ENCODE assay signal across 22 cellular contexts in the genomic region with DNA sequence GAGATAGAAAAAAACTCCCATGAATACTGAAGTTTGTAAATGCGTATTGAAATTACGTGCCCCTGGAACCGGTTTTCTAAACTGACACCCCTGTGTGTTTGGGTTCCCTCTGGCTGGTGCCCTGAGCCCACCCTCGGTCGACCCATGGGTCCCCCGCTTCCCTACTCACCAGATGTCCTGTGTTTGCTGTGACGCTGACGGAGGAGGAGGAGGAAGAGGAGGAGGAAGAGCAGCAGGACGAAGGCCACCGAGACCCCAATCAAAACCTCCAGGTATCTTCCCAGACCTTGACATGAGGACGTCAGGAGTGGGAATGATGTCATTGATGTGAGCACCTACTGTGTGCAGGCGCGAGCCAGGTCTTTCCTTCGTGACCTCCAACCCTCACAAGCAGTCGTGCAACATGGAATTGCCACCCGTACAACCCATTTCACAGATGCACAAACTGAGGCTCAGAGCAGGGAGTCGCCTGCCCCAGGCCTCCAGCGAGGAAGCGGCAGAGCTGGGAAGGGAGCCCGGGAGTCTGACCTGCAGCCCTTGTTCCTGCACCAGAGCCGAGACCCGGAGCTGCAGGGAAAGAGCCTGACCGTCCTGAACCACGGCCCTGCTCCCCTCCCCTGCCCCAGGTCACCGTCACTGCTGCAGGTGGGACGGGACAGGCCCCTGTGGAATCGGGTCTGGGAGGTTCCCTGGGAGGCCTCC. TPM values are rescaled to one million over a fixed set of nuclear protein-coding genes. Genes with fewer than 3 reads are reported as not detected.
DNase-seq lines count a peak whose midpoint lies in the region; ATAC-seq, FAIRE-seq and TF ChIP-seq lines count a peak whose summit lies in the region.
"Had no signal": no experiment of that assay in that cellular context is flagged by ENCODE, and none has a peak within 500 bp of the region (broad histone marks: within the 10 kb centered on the region; RNA-seq: fewer than 3 reads in every experiment).

No MANE protein-coding gene starts in this region.

- WGBS in HepG2 (ENCODE audit: low lambda C conversion rate): 71% methylated on average over 14 of the region's 27 CpGs
- whole genome bisulfite sequencing in sigmoid colon, 2 donors: 90% methylated on average over 27 of the region's 27 CpGs

- BruUV-seq in HepG2 (replicated peaks; lab: Mats Ljungman, UMichigan): no TSS peak

- H3K4me3 Mint-ChIP-seq in astrocyte (ENCODE audit: unreplicated experiment): peak overlapping the region; percentile 57
- H3K4me3 Mint-ChIP-seq: CD8-positive, alpha-beta T cell had no signal

- H3K27ac ChIP-seq in astrocyte (ENCODE audit: low read depth, low read length) (no peak overlapping the region), HepG2 (ENCODE audit: extremely low read length, insufficient read depth, low read length) (no peak overlapping the region), sigmoid colon (no peak overlapping the region)
- H3K27ac ChIP-seq: HL-60, KMS-11 had no signal

- H3K36me3 ChIP-seq in astrocyte (ENCODE audit: insufficient read depth, low read length): no peaks in the 10 kb centered on the region
- no peaks in the 10 kb centered on the region for H3K36me3 ChIP-seq in HepG2 (replicated peaks in 1 of 2; ENCODE audit: control insufficient read depth in 1 of 2, insufficient read depth in 2 of 2, low read length in 2 of 2)
- H3K36me3 ChIP-seq in sigmoid colon: no peaks in the 10 kb centered on the region
- H3K36me3 ChIP-seq: SJCRH30 had no signal

- no peak for TF ChIP-seq POLR2A in HepG2 (IDR thresholded peaks at IDR 0.05; ENCODE audit: insufficient read depth in 1 of 2, low read depth in 2 of 2, low read length in 2 of 2)
- TF ChIP-seq POLR2A in sigmoid colon (IDR thresholded peaks at IDR 0.05): no peak

- TF ChIP-seq EP300 in HepG2 (IDR thresholded peaks at IDR 0.05; ENCODE audit: low read depth in 2 of 2, low read length in 2 of 2): no peak
- no peak for TF ChIP-seq EP300 in HepG2 (CRISPR knock-in tag; IDR thresholded peaks at IDR 0.05; ENCODE audit: borderline replicate concordance)
- TF ChIP-seq EP300 in sigmoid colon (IDR thresholded peaks at IDR 0.05): no peak

- no peak overlapping the region for H3K4me2 ChIP-seq in astrocyte (ENCODE audit: low read length)
- H3K4me2 ChIP-seq in HepG2 (ENCODE audit: low read depth, low read length): no peak overlapping the region
- H3K4me2 ChIP-seq: KMS-11 had no signal

- no peak overlapping the region for H3K4me3 ChIP-seq in astrocyte (ENCODE audit: insufficient read depth, low read depth, low read length)
- H3K4me3 ChIP-seq in HepG2 (replicated peaks in 1 of 3; ENCODE audit: insufficient read depth in 1 of 3, low read depth in 2 of 3, low read length in 3 of 3): no peak overlapping the region
- no peak overlapping the region for H3K4me3 ChIP-seq in sigmoid colon
- H3K4me3 ChIP-seq: SJCRH30 had no signal

- TF ChIP-seq RAD21 in HepG2 (CRISPR knock-in tag; IDR thresholded peaks at IDR 0.05): no peak

- no peaks in the 10 kb centered on the region for H3K79me2 ChIP-seq in astrocyte (ENCODE audit: insufficient read depth, low read length)
- no peaks in the 10 kb centered on the region for H3K79me2 ChIP-seq in HepG2 (ENCODE audit: insufficient read depth, low read length)

- no peaks in the 10 kb centered on the region for H3K9me3 ChIP-seq in astrocyte (ENCODE audit: insufficient read depth, low read depth, low read length)
- no peaks in the 10 kb centered on the region for H3K9me3 ChIP-seq in HepG2 (ENCODE audit: low read length)
- H3K9me3 ChIP-seq in sigmoid colon: no peaks in the 10 kb centered on the region
- H3K9me3 ChIP-seq: SJCRH30 had no signal

- no peak for FAIRE-seq in astrocyte (lab: Jason Lieb, UNC)
- no peak for FAIRE-seq in HepG2 (lab: Jason Lieb, UNC)
- FAIRE-seq: GM12891, RCC 7860 had no signal

- CTCF ChIA-PET in HepG2 (lab: Yijun Ruan, JAX; ENCODE audit: low intra/inter-chr PET ratio, low total read pairs): no interaction called here

- no peak for ATAC-seq in HepG2
- no peak for ATAC-seq in GM18511 (IDR thresholded peaks at IDR 0.05; ENCODE audit: unreplicated experiment)
- ATAC-seq: CD8-positive, alpha-beta T cell had no signal

- intact Hi-C loops in HepG2 (cut with micrococcal nuclease; ENCODE audit: unreplicated experiment): no loop called here
- intact Hi-C loops in sigmoid colon (cut with DNase I): no loop called here

- POLR2A ChIA-PET in HepG2 (lab: Yijun Ruan, JAX): no interaction called here

- no peaks in the 10 kb centered on the region for H3K4me1 ChIP-seq in astrocyte (ENCODE audit: insufficient read depth, low read length)
- H3K4me1 ChIP-seq in HepG2 (ENCODE audit: insufficient read depth, low read length): peaks cover 21% of the 10 kb centered on the region
- H3K4me1 ChIP-seq in sigmoid colon: no peaks in the 10 kb centered on the region

- in situ Hi-C loops in HepG2 (cut with HindIII; ENCODE audit: extremely low pct_ligation_motif_present, low pct_unique_long_range_greater_than_20kb): no loop called here

- H3K36me3 Mint-ChIP-seq in astrocyte (ENCODE audit: low read depth, unreplicated experiment): peaks cover 7% of the 10 kb centered on the region

- H2AFZ ChIP-seq in astrocyte (ENCODE audit: low read depth, low read length): no peak overlapping the region
- no peak overlapping the region for H2AFZ ChIP-seq in HepG2 (ENCODE audit: low read length)

- peaks cover 13% of the 10 kb centered on the region for H3K27me3 Mint-ChIP-seq in astrocyte (ENCODE audit: low read depth, unreplicated experiment)

- DNase-seq in astrocyte (ENCODE audit: low read depth): no peak
- no peak for DNase-seq in HepG2 (ENCODE audit: low spot score)
- DNase-seq in sigmoid colon: peak; percentile 60
- no peak for DNase-seq in Kasumi-1 (lab: John Stamatoyannopoulos, UW)
- DNase-seq: ACHN; CD8-positive, alpha-beta T cell; DND-41; GOT3; HCEC 1CT; NCI-H1105; NCI-H2081; NCI-H2171 treated with DMSO at 0.1 percent for 48 hours; NCI-H526 treated with DMSO at 0.1 percent for 48 hours; OCI-M1; SJCRH30 had no signal

- peaks cover 3% of the 10 kb centered on the region for H4K20me1 ChIP-seq in astrocyte (ENCODE audit: insufficient read depth, low read length)
- H4K20me1 ChIP-seq in HepG2 (ENCODE audit: insufficient read depth, low read length): no peaks in the 10 kb centered on the region

- H3K27ac Mint-ChIP-seq in astrocyte (ENCODE audit: unreplicated experiment): no peak overlapping the region
- H3K27ac Mint-ChIP-seq: CD8-positive, alpha-beta T cell had no signal

- H3K9me3 Mint-ChIP-seq in astrocyte (ENCODE audit: unreplicated experiment): no peaks in the 10 kb centered on the region
- H3K9me3 Mint-ChIP-seq: CD8-positive, alpha-beta T cell had no signal

- no peak overlapping the region for H3K9ac ChIP-seq in astrocyte (ENCODE audit: low read length)
- no peak overlapping the region for H3K9ac ChIP-seq in HepG2 (ENCODE audit: insufficient read depth, low read depth, low read length)
- H3K9ac ChIP-seq: KMS-11 had no signal

- TF ChIP-seq CTCF in astrocyte (IDR thresholded peaks at IDR 0.05; ENCODE audit: insufficient read depth, low read depth, low read length) (no peak), HepG2 (CRISPR knock-in tag; IDR thresholded peaks at IDR 0.05) (no peak), sigmoid colon (IDR thresholded peaks at IDR 0.05) (no peak)

- H3K27me3 ChIP-seq in astrocyte (ENCODE audit: insufficient read depth, low read length) (peaks cover 4% of the 10 kb centered on the region), HepG2 (ENCODE audit: control insufficient read depth in 1 of 2, insufficient read depth in 2 of 2, low read length in 2 of 2) (peaks cover 3 to 13% of the 10 kb centered on the region in 2 experiments; a peak in 4 of 5 replicates), sigmoid colon (peaks cover 0 to 22% (median 6%) of the 10 kb centered on the region in 3 donors)
- H3K27me3 ChIP-seq: BLaER1 treated with 17β-estradiol and CSF1 and Interleukin-3, amounts not matched to agents 10 nM and 100 nM; SJCRH30 had no signal

- H3K4me1 Mint-ChIP-seq in astrocyte (ENCODE audit: low read depth, unreplicated experiment): no peaks in the 10 kb centered on the region

RNA-seq across cellular contexts. Expression of a gene that starts 3.7 kb away (rescaled TPM):
- not detected in 2 replicates for total RNA-seq in astrocyte
- total RNA-seq in HepG2 (2016; rRNA removed; fragmentation: Illumina TruSeq; extraction: Trizol): not detected in 2 replicates
- total RNA-seq in HepG2 (2016; cell fraction: cytosol; rRNA removed; fragmentation: Illumina TruSeq; extraction: Trizol; ENCODE audit: low read depth): not detected in 2 replicates
- not detected in 2 replicates for total RNA-seq in HepG2 (2016; cell fraction: insoluble cytoplasmic fraction; rRNA removed; fragmentation: Illumina TruSeq; extraction: Trizol)
- not detected in 2 replicates for total RNA-seq in HepG2 (2016; cell fraction: membrane; rRNA removed; fragmentation: Illumina TruSeq; extraction: Trizol)
- not detected in 2 replicates for total RNA-seq in HepG2 (2016; cell fraction: nucleus; rRNA removed; fragmentation: Illumina TruSeq; extraction: Trizol)
- 0.10 and 0.22 TPM in 2 replicates for polyA plus RNA-seq in HepG2 (2011; rRNA removed)
- 0.09 and 0.30 TPM in 2 replicates for polyA plus RNA-seq in HepG2 (2011; cell fraction: cytosol; rRNA removed)
- polyA plus RNA-seq in HepG2 (2011; cell fraction: nucleus; rRNA removed): 0.24 TPM in 1 of 2 replicates, not detected in the other
- polyA plus RNA-seq in HepG2 (2012): 0.16 and 0.24 TPM in 2 replicates
- not detected in 2 replicates for polyA plus RNA-seq in HepG2 (2016; cell fraction: cytosol; fragmentation: Illumina TruSeq; extraction: Trizol; ENCODE audit: low read depth)
- polyA plus RNA-seq in HepG2 (2016; cell fraction: insoluble cytoplasmic fraction; fragmentation: Illumina TruSeq; extraction: Trizol; ENCODE audit: low read depth): not detected in 2 replicates
- polyA plus RNA-seq in HepG2 (2016; cell fraction: membrane; fragmentation: Illumina TruSeq; extraction: Trizol; ENCODE audit: low read depth): not detected in 2 replicates
- polyA plus RNA-seq in HepG2 (2016; cell fraction: nucleus; fragmentation: Illumina TruSeq; extraction: Trizol; ENCODE audit: insufficient read depth, low read depth): not detected in 2 replicates
- not detected in 2 replicates for polyA minus RNA-seq in HepG2 (2011; rRNA and poly(A)+ RNA removed; ENCODE audit: low replicate concordance)
- not detected in 2 replicates for polyA minus RNA-seq in HepG2 (2011; cell fraction: cytosol; rRNA and poly(A)+ RNA removed)
- not detected in 2 replicates for polyA minus RNA-seq in HepG2 (2011; cell fraction: nucleus; rRNA and poly(A)+ RNA removed)
- 10 to 100 TPM; 12.5 to 19.3 (median 16.8) TPM for total RNA-seq in sigmoid colon
- polyA plus RNA-seq in sigmoid colon: 1 to 10 TPM; 4.2 to 7.2 (median 4.9) TPM
- total RNA-seq: CD8-positive, alpha-beta T cell; HT-29 had no signal

RNA-seq across cellular contexts. Expression of a gene that starts 18.5 kb away (rescaled TPM):
- total RNA-seq in astrocyte (685 and 779 TPM in 2 replicates), HepG2 (2016; rRNA removed; fragmentation: Illumina TruSeq; extraction: Trizol) (1,411 and 1,450 TPM in 2 replicates), sigmoid colon (1,000 to 10,000 TPM; 2,139 to 2,970 (median 2,693) TPM)
- total RNA-seq in HepG2 (2016; cell fraction: cytosol; rRNA removed; fragmentation: Illumina TruSeq; extraction: Trizol; ENCODE audit: low read depth): 1,847 and 2,095 TPM in 2 replicates
- 1,493 and 1,495 TPM in 2 replicates for total RNA-seq in HepG2 (2016; cell fraction: insoluble cytoplasmic fraction; rRNA removed; fragmentation: Illumina TruSeq; extraction: Trizol)
- 2,859 and 2,975 TPM in 2 replicates for total RNA-seq in HepG2 (2016; cell fraction: membrane; rRNA removed; fragmentation: Illumina TruSeq; extraction: Trizol)
- 574 and 605 TPM in 2 replicates for total RNA-seq in HepG2 (2016; cell fraction: nucleus; rRNA removed; fragmentation: Illumina TruSeq; extraction: Trizol)
- polyA plus RNA-seq in HepG2 (2011; rRNA removed) (2,903 and 3,161 TPM in 2 replicates), sigmoid colon (1,000 to 10,000 TPM; 3,254 to 5,599 (median 3,699) TPM)
- 3,446 and 4,669 TPM in 2 replicates for polyA plus RNA-seq in HepG2 (2011; cell fraction: cytosol; rRNA removed)
- 1,154 and 1,198 TPM in 2 replicates for polyA plus RNA-seq in HepG2 (2011; cell fraction: nucleus; rRNA removed)
- polyA plus RNA-seq in HepG2 (2012): 2,294 and 3,529 TPM in 2 replicates
- 2,882 and 3,077 TPM in 2 replicates for polyA plus RNA-seq in HepG2 (2016; cell fraction: cytosol; fragmentation: Illumina TruSeq; extraction: Trizol; ENCODE audit: low read depth)
- 1,450 and 1,632 TPM in 2 replicates for polyA plus RNA-seq in HepG2 (2016; cell fraction: insoluble cytoplasmic fraction; fragmentation: Illumina TruSeq; extraction: Trizol; ENCODE audit: low read depth)
- polyA plus RNA-seq in HepG2 (2016; cell fraction: membrane; fragmentation: Illumina TruSeq; extraction: Trizol; ENCODE audit: low read depth): 3,325 and 3,445 TPM in 2 replicates
- 1,079 and 1,215 TPM in 2 replicates for polyA plus RNA-seq in HepG2 (2016; cell fraction: nucleus; fragmentation: Illumina TruSeq; extraction: Trizol; ENCODE audit: insufficient read depth, low read depth)
- 647 and 719 TPM in 2 replicates for polyA minus RNA-seq in HepG2 (2011; rRNA and poly(A)+ RNA removed; ENCODE audit: low replicate concordance)
- 352 and 390 TPM in 2 replicates for polyA minus RNA-seq in HepG2 (2011; cell fraction: cytosol; rRNA and poly(A)+ RNA removed)
- 215 and 249 TPM in 2 replicates for polyA minus RNA-seq in HepG2 (2011; cell fraction: nucleus; rRNA and poly(A)+ RNA removed)

RNA-seq across cellular contexts. Expression of a gene that starts 23.5 kb away (rescaled TPM):
- total RNA-seq in astrocyte: not detected in 2 replicates
- total RNA-seq in HepG2 (2016; rRNA removed; fragmentation: Illumina TruSeq; extraction: Trizol): not detected in 2 replicates
- not detected in 2 replicates for total RNA-seq in HepG2 (2016; cell fraction: cytosol; rRNA removed; fragmentation: Illumina TruSeq; extraction: Trizol; ENCODE audit: low read depth)
- not detected in 2 replicates for total RNA-seq in HepG2 (2016; cell fraction: insoluble cytoplasmic fraction; rRNA removed; fragmentation: Illumina TruSeq; extraction: Trizol)
- total RNA-seq in HepG2 (2016; cell fraction: membrane; rRNA removed; fragmentation: Illumina TruSeq; extraction: Trizol): not detected in 2 replicates
- not detected in 2 replicates for total RNA-seq in HepG2 (2016; cell fraction: nucleus; rRNA removed; fragmentation: Illumina TruSeq; extraction: Trizol)
- not detected in 2 replicates for polyA plus RNA-seq in HepG2 (2011; rRNA removed)
- not detected in 2 replicates for polyA plus RNA-seq in HepG2 (2011; cell fraction: cytosol; rRNA removed)
- not detected in 2 replicates for polyA plus RNA-seq in HepG2 (2011; cell fraction: nucleus; rRNA removed)
- polyA plus RNA-seq in HepG2 (2012): not detected in 2 replicates
- not detected in 2 replicates for polyA plus RNA-seq in HepG2 (2016; cell fraction: cytosol; fragmentation: Illumina TruSeq; extraction: Trizol; ENCODE audit: low read depth)
- not detected in 2 replicates for polyA plus RNA-seq in HepG2 (2016; cell fraction: insoluble cytoplasmic fraction; fragmentation: Illumina TruSeq; extraction: Trizol; ENCODE audit: low read depth)
- not detected in 2 replicates for polyA plus RNA-seq in HepG2 (2016; cell fraction: membrane; fragmentation: Illumina TruSeq; extraction: Trizol; ENCODE audit: low read depth)
- not detected in 2 replicates for polyA plus RNA-seq in HepG2 (2016; cell fraction: nucleus; fragmentation: Illumina TruSeq; extraction: Trizol; ENCODE audit: insufficient read depth, low read depth)
- not detected in 2 replicates for polyA minus RNA-seq in HepG2 (2011; rRNA and poly(A)+ RNA removed; ENCODE audit: low replicate concordance)
- not detected in 2 replicates for polyA minus RNA-seq in HepG2 (2011; cell fraction: cytosol; rRNA and poly(A)+ RNA removed)
- not detected in 2 replicates for polyA minus RNA-seq in HepG2 (2011; cell fraction: nucleus; rRNA and poly(A)+ RNA removed)
- total RNA-seq in sigmoid colon: 1 to 10 TPM; 1.8 to 3.2 (median 2.3) TPM
- polyA plus RNA-seq in sigmoid colon: 1 to 10 TPM; 1.2 to 2.3 (median 1.5) TPM
- total RNA-seq: CD8-positive, alpha-beta T cell; HT-29; SJCRH30 had no signal

RNA-seq across cellular contexts. Expression of a gene that starts 28.0 kb away (rescaled TPM):
- total RNA-seq in astrocyte (50.1 and 52.6 TPM in 2 replicates), HepG2 (2016; rRNA removed; fragmentation: Illumina TruSeq; extraction: Trizol) (64.8 and 65.4 TPM in 2 replicates), sigmoid colon (10 to 100 TPM; 41.5 to 80.9 (median 53.2) TPM)
- total RNA-seq in HepG2 (2016; cell fraction: cytosol; rRNA removed; fragmentation: Illumina TruSeq; extraction: Trizol; ENCODE audit: low read depth): 15.4 and 16.0 TPM in 2 replicates
- total RNA-seq in HepG2 (2016; cell fraction: insoluble cytoplasmic fraction; rRNA removed; fragmentation: Illumina TruSeq; extraction: Trizol): 63.3 and 68.4 TPM in 2 replicates
- 33.2 and 37.1 TPM in 2 replicates for total RNA-seq in HepG2 (2016; cell fraction: membrane; rRNA removed; fragmentation: Illumina TruSeq; extraction: Trizol)
- 20.1 and 23.9 TPM in 2 replicates for total RNA-seq in HepG2 (2016; cell fraction: nucleus; rRNA removed; fragmentation: Illumina TruSeq; extraction: Trizol)
- polyA plus RNA-seq in HepG2 (2011; rRNA removed) (55.1 and 62.6 TPM in 2 replicates), sigmoid colon (10 to 100 TPM; 47.3 to 61.9 (median 52.5) TPM)
- polyA plus RNA-seq in HepG2 (2011; cell fraction: cytosol; rRNA removed): 64.8 and 96.9 TPM in 2 replicates
- polyA plus RNA-seq in HepG2 (2011; cell fraction: nucleus; rRNA removed): 39.4 and 39.7 TPM in 2 replicates
- 36.9 and 37.0 TPM in 2 replicates for polyA plus RNA-seq in HepG2 (2012)
- polyA plus RNA-seq in HepG2 (2016; cell fraction: cytosol; fragmentation: Illumina TruSeq; extraction: Trizol; ENCODE audit: low read depth): 19.8 and 21.5 TPM in 2 replicates
- 66.3 and 66.4 TPM in 2 replicates for polyA plus RNA-seq in HepG2 (2016; cell fraction: insoluble cytoplasmic fraction; fragmentation: Illumina TruSeq; extraction: Trizol; ENCODE audit: low read depth)
- 28.2 and 30.6 TPM in 2 replicates for polyA plus RNA-seq in HepG2 (2016; cell fraction: membrane; fragmentation: Illumina TruSeq; extraction: Trizol; ENCODE audit: low read depth)
- polyA plus RNA-seq in HepG2 (2016; cell fraction: nucleus; fragmentation: Illumina TruSeq; extraction: Trizol; ENCODE audit: insufficient read depth, low read depth): 31.1 and 43.4 TPM in 2 replicates
- polyA minus RNA-seq in HepG2 (2011; rRNA and poly(A)+ RNA removed; ENCODE audit: low replicate concordance): 43.3 and 70.9 TPM in 2 replicates
- polyA minus RNA-seq in HepG2 (2011; cell fraction: cytosol; rRNA and poly(A)+ RNA removed): 29.5 and 30.6 TPM in 2 replicates
- 10.3 and 10.7 TPM in 2 replicates for polyA minus RNA-seq in HepG2 (2011; cell fraction: nucleus; rRNA and poly(A)+ RNA removed)

RNA-seq across cellular contexts. Expression of a gene that starts 29.7 kb away (rescaled TPM):
- 145 and 162 TPM in 2 replicates for total RNA-seq in astrocyte
- total RNA-seq in HepG2 (2016; rRNA removed; fragmentation: Illumina TruSeq; extraction: Trizol): 9.0 and 22.2 TPM in 2 replicates
- 6.0 and 7.0 TPM in 2 replicates for total RNA-seq in HepG2 (2016; cell fraction: cytosol; rRNA removed; fragmentation: Illumina TruSeq; extraction: Trizol; ENCODE audit: low read depth)
- total RNA-seq in HepG2 (2016; cell fraction: insoluble cytoplasmic fraction; rRNA removed; fragmentation: Illumina TruSeq; extraction: Trizol): 9.8 and 24.6 TPM in 2 replicates
- 10.9 and 16.4 TPM in 2 replicates for total RNA-seq in HepG2 (2016; cell fraction: membrane; rRNA removed; fragmentation: Illumina TruSeq; extraction: Trizol)
- total RNA-seq in HepG2 (2016; cell fraction: nucleus; rRNA removed; fragmentation: Illumina TruSeq; extraction: Trizol): 22.1 and 22.7 TPM in 2 replicates
- 25.5 and 42.2 TPM in 2 replicates for polyA plus RNA-seq in HepG2 (2011; rRNA removed)
- polyA plus RNA-seq in HepG2 (2011; cell fraction: cytosol; rRNA removed): 14.0 and 19.6 TPM in 2 replicates
- polyA plus RNA-seq in HepG2 (2011; cell fraction: nucleus; rRNA removed): 62.9 and 70.0 TPM in 2 replicates
- 26.2 and 43.9 TPM in 2 replicates for polyA plus RNA-seq in HepG2 (2012)
- 5.9 and 6.3 TPM in 2 replicates for polyA plus RNA-seq in HepG2 (2016; cell fraction: cytosol; fragmentation: Illumina TruSeq; extraction: Trizol; ENCODE audit: low read depth)
- polyA plus RNA-seq in HepG2 (2016; cell fraction: insoluble cytoplasmic fraction; fragmentation: Illumina TruSeq; extraction: Trizol; ENCODE audit: low read depth): 14.0 and 15.8 TPM in 2 replicates
- polyA plus RNA-seq in HepG2 (2016; cell fraction: membrane; fragmentation: Illumina TruSeq; extraction: Trizol; ENCODE audit: low read depth): 15.2 and 15.3 TPM in 2 replicates
- 55.8 and 59.3 TPM in 2 replicates for polyA plus RNA-seq in HepG2 (2016; cell fraction: nucleus; fragmentation: Illumina TruSeq; extraction: Trizol; ENCODE audit: insufficient read depth, low read depth)
- polyA minus RNA-seq in HepG2 (2011; rRNA and poly(A)+ RNA removed; ENCODE audit: low replicate concordance): 43.8 and 78.6 TPM in 2 replicates
- 25.2 and 27.9 TPM in 2 replicates for polyA minus RNA-seq in HepG2 (2011; cell fraction: cytosol; rRNA and poly(A)+ RNA removed)
- polyA minus RNA-seq in HepG2 (2011; cell fraction: nucleus; rRNA and poly(A)+ RNA removed): 11.7 and 13.1 TPM in 2 replicates
- 10 to 100 TPM; 20.1 to 49.7 (median 31.0) TPM for total RNA-seq in sigmoid colon
- polyA plus RNA-seq in sigmoid colon: 10 to 100 TPM; 15.0 to 79.7 (median 16.0) TPM

Comparison
In these comparisons a context has a peak if more than half of its experiments do, and no peak if none do; other contexts are left out.
1. RNA of a gene that starts 3.7 kb away (total RNA-seq): 12.5 to 19.3 TPM in sigmoid colon; not detected in astrocyte and not detected in HepG2; every median in the first group is over 10 times any median in the second.